In the genomic region with DNA sequence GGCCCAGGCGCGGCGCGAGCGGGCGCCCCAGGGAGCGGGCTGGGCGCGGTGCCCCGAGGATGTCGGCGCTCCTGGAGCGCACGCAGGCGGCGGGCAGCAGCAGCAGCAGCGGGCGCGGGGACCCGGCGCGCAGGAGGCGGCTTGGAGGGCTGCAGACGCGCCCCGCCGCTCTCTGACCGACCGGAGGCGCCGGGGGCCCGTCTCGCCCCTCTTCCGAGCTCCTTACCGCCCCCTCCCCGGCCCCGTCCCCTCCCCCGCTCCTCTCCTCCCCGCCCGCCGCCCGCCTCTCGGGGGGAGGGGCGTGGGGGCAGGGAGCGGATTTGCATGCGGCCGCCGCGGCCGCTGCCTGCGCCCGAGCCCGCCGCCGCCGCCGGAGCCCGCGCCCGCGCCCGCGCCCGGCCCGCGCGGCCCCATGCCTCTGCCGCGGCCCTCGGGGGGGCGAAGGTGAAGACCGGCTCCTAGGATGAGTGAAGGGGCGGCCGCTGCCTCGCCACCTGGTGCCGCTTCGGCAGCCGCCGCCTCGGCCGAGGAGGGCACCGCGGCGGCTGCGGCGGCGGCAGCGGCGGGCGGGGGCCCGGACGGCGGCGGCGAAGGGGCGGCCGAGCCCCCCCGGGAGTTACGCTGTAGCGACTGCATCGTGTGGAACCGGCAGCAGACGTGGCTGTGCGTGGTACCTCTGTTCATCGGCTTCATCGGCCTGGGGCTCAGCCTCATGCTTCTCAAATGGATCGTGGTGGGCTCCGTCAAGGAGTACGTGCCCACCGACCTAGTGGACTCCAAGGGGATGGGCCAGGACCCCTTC, we compare ENCODE assay signal across 9 cellular contexts. TPM values are rescaled to one million over a fixed set of nuclear protein-coding genes. Genes with fewer than 3 reads are reported as not detected.
DNase-seq lines count a peak whose midpoint lies in the region; ATAC-seq and TF ChIP-seq lines count a peak whose summit lies in the region.
"Had no signal": no experiment of that assay in that cellular context is flagged by ENCODE, and none has a peak within 500 bp of the region (broad histone marks: within the 10 kb centered on the region; RNA-seq: fewer than 3 reads in every experiment).

Gene NRG3, plus strand, starts transcription at position 317 of the 802 bp plus-strand sequence.

- H3K4me3 ChIP-seq in Peyer's patch (peak within 1 kb of the TSS in 3 of 4 donors; percentile 20 to 35 (median 29)), hepatocyte (peak within 1 kb of the TSS; percentile 36), spleen (peak within 1 kb of the TSS in 7 of 8 donors; percentile 16 to 58 (median 19))

- H4K20me1 ChIP-seq in hepatocyte (ENCODE audit: insufficient read depth, poor library complexity, severe bottlenecking): no peaks in the 10 kb centered on the region

- in situ Hi-C loops in ACHN (cut with HindIII; ENCODE audit: low pct_ligation_motif_present, low pct_unique_long_range_greater_than_20kb, low sequenced_read_pairs): no loop called here

- DNase-seq in NCI-H345 (lab: John Stamatoyannopoulos, UW) (peak; percentile 52), NCI-H345 treated with DMSO at 0.1 percent for 48 hours (lab: John Stamatoyannopoulos, UW; ENCODE audit: unreplicated experiment) (no peak), Peyer's patch (no peak), hepatocyte (ENCODE audit: low spot score) (no peak), spleen (no peak), ACHN (no peak), left colon (no peak)
- DNase-seq in effector CD8-positive, alpha-beta T cell (lab: John Stamatoyannopoulos, UW): no peak

- H3K36me3 ChIP-seq in Peyer's patch: no peaks in the 10 kb centered on the region
- H3K36me3 ChIP-seq in hepatocyte (replicated peaks; ENCODE audit: insufficient read depth, low read depth): no peaks in the 10 kb centered on the region
- H3K36me3 ChIP-seq in spleen: no peaks in the 10 kb centered on the region

- H2AFZ ChIP-seq in hepatocyte: no peak within 1 kb of the TSS

- H3K79me2 ChIP-seq in hepatocyte: no peaks in the 10 kb centered on the region

- H3K27ac ChIP-seq in Peyer's patch (no peak within 1 kb of the TSS), hepatocyte (no peak within 1 kb of the TSS), spleen (no peak within 1 kb of the TSS)
- H3K27ac ChIP-seq: VCaP had no signal

- WGBS in hepatocyte (ENCODE audit: low lambda C conversion rate, missing lambda C conversion rate): 0% methylated on average over 5 of the region's 110 CpGs
- 2 to 27% (median 2%) methylated on average over 23 to 110 of the region's 110 CpGs for WGBS in spleen, 5 donors

- TF ChIP-seq POLR2A in Peyer's patch (IDR thresholded peaks at IDR 0.05) (no peak), spleen (IDR thresholded peaks at IDR 0.05) (no peak)

- H3K4me1 ChIP-seq in Peyer's patch (peaks cover 0 to 19% (median 0%) of the 10 kb centered on the region in 4 donors), hepatocyte (ENCODE audit: insufficient read depth) (peaks cover 11% of the 10 kb centered on the region), spleen (peaks cover 0 to 23% (median 12%) of the 10 kb centered on the region in 6 donors)

- intact Hi-C loops in spleen (cut with DNase I; ENCODE audit: low total_unique reads) (no loop called here), left colon (cut with DNase I, micrococcal nuclease) (no loop called here)

- H3K27me3 ChIP-seq in Peyer's patch (peaks cover 0 to 17% of the 10 kb centered on the region in 2 donors), hepatocyte (peaks cover 82% of the 10 kb centered on the region), spleen (replicated peaks in 1 of 7) (peaks cover 0 to 82% (median 40%) of the 10 kb centered on the region in 7 donors)

- no peak for ATAC-seq in left colon

- TF ChIP-seq CTCF in Peyer's patch (IDR thresholded peaks at IDR 0.05): no peak
- TF ChIP-seq CTCF in hepatocyte (IDR thresholded peaks at IDR 0.05; ENCODE audit: poor library complexity): no peak
- no peak for TF ChIP-seq CTCF in spleen (IDR thresholded peaks at IDR 0.05 in 8 of 11, conservative IDR thresholded peaks at IDR 0.05 in 3 of 11)

- H3K9me3 ChIP-seq in Peyer's patch: peaks cover 0 to 4% (median 0%) of the 10 kb centered on the region in 4 donors
- no peaks in the 10 kb centered on the region for H3K9me3 ChIP-seq in hepatocyte (ENCODE audit: low read depth)
- H3K9me3 ChIP-seq in spleen: peaks cover 0 to 5% (median 0%) of the 10 kb centered on the region in 8 donors

- peak within 1 kb of the TSS; percentile 94 for H3K4me2 ChIP-seq in hepatocyte

- no peaks in the 10 kb centered on the region for H3K9me2 ChIP-seq in hepatocyte (replicated peaks; ENCODE audit: insufficient read depth)

RNA-seq across cellular contexts. Expression of gene NRG3, which starts in this region (rescaled TPM):
- total RNA-seq in Peyer's patch: not detected
- total RNA-seq in hepatocyte: 0.57 and 0.72 TPM in 2 replicates
- 2.0 and 3.4 TPM in 2 replicates for polyA plus RNA-seq in hepatocyte
- total RNA-seq in spleen: under 1 TPM in 2 of 7 donors, not detected in 5; 0.21 to 0.22 TPM
- polyA plus RNA-seq in spleen: under 1 TPM in 1 of 3 donors, not detected in 2; 0.10 TPM
- under 1 TPM; 0.11 to 0.18 TPM for total RNA-seq in left colon
